In the genomic region with DNA sequence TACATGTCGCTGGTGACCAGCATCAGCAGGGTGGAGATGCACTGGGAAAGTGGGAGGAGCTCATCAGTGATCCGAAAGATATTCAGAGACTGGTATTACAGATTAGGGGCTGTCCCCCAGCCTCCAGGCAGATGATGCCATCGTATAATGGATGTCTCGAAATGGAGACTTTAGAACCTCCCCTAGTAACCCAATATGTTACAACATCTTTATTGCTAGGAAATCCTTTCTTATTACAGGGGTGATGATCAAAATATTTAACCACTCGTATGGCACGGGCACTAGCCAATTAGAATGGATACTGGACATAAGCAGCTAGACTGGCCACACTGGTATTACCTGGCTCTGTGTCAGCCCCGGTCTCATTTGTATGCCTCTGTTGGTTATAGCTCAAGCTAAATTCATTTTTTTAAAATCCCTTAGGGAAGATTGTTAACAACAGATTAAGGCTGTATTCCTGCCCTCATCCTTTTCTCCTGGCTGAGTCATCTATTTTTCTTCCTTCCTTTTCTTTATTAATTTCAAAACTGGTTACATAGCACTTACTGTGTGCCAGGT, we compare ENCODE assay signal across 21 cellular contexts. TPM values are rescaled to one million over a fixed set of nuclear protein-coding genes. Genes with fewer than 3 reads are reported as not detected.
"Had no signal": no experiment of that assay in that cellular context is flagged by ENCODE, and none has a peak within 500 bp of the region (broad histone marks: within the 10 kb centered on the region; RNA-seq: fewer than 3 reads in every experiment).

No MANE protein-coding gene starts in this region.

- H3K36me3 ChIP-seq: ovary had no signal

- H3K27ac ChIP-seq: lower lobe of right lung, ovary had no signal

- H3K27me3 ChIP-seq: ovary, sigmoid colon had no signal

- H3K4me3 ChIP-seq: lower lobe of right lung, ovary, sigmoid colon, thoracic aorta had no signal

- ATAC-seq: activated T-cell treated with anti-CD3 and anti-CD28 coated beads, Interleukin-2, amount 50 U/mL, for 72 hours; left colon; lower lobe of right lung; T-helper 17 cell; WTC11 had no signal

- DNase-seq: activated CD4-positive, alpha-beta T cell treated with anti-CD3 and anti-CD28 coated beads, Interleukin-2, amount 10 ng/mL, durations not matched to agents 24 days and 14 days; activated CD8-positive, alpha-beta memory T cell treated with anti-CD3 and anti-CD28 coated beads, Interleukin-2, amount 50 U/mL, for 48 hours; activated gamma-delta T cell; activated T-cell treated with anti-CD3 and anti-CD28 coated beads, Interleukin-2, amount 50 U/mL, for 72 hours; amniotic stem cell; head of caudate nucleus; immature natural killer cell; left colon; lower lobe of right lung; midbrain; sigmoid colon; stimulated activated CD4-positive, alpha-beta T cell treated with anti-CD3 and anti-CD28 coated beads, Interleukin-1b, Interleukin-23, amount 100 ng/mL, for 48 hours; T-helper 17 cell had no signal

- H3K4me1 ChIP-seq: lower lobe of right lung, sigmoid colon had no signal

- H3K9me3 ChIP-seq: lower lobe of right lung, ovary, sigmoid colon, thoracic aorta had no signal

RNA-seq across cellular contexts. Expression of a gene that starts 10.8 kb away (rescaled TPM):
- total RNA-seq: dermis microvascular lymphatic vessel endothelial cell, fibroblast of villous mesenchyme, left colon, myocyte, neural crest cell, ovary, thoracic aorta, urinary bladder, WTC11 had no signal
- polyA plus RNA-seq: immature natural killer cell had no signal

RNA-seq across cellular contexts. Expression of a gene that starts 25.0 kb away (rescaled TPM):
- total RNA-seq: activated CD4-positive, alpha-beta T cell treated with anti-CD3 and anti-CD28 coated beads, Interleukin-2, amount 10 ng/mL, durations not matched to agents 24 days and 14 days; activated T-cell treated with anti-CD3 and anti-CD28 coated beads, Interleukin-2, amount 50 U/mL, for 72 hours; dermis microvascular lymphatic vessel endothelial cell; fibroblast of villous mesenchyme; left colon; lower lobe of right lung; myocyte; neural crest cell; ovary; T-helper 17 cell; urinary bladder had no signal
- polyA plus RNA-seq: immature natural killer cell, ovary, sigmoid colon, urinary bladder had no signal

RNA-seq across cellular contexts. Expression of a gene that starts 53.6 kb away (rescaled TPM):
- total RNA-seq: activated CD4-positive, alpha-beta T cell treated with anti-CD3 and anti-CD28 coated beads, Interleukin-2, amount 10 ng/mL, durations not matched to agents 24 days and 14 days had no signal
